ENCODE assay signal across 8 cellular contexts in genomic region chr1:143729451-143730111, GRCh38.
A peak's percentile ranks its signal among the peaks of the same experiment; 100 is the strongest.
DNase-seq lines count a peak whose midpoint lies in the region; ATAC-seq, FAIRE-seq and TF ChIP-seq lines count a peak whose summit lies in the region.
"Not testable (repeated sequence)": the region's sequence is repeated elsewhere in the genome, so short reads cannot be mapped to it uniquely, and the experiment has no call there.

No MANE protein-coding gene starts in this region.

- not testable (repeated sequence) for H3K4me1 ChIP-seq in naive thymus-derived CD4-positive, alpha-beta T cell (ENCODE audit: control insufficient read depth in 2 of 2, insufficient read depth in 2 of 2, low read length in 2 of 2); transverse colon

- not testable (repeated sequence) for H3K9me3 ChIP-seq in naive thymus-derived CD4-positive, alpha-beta T cell (ENCODE audit: control insufficient read depth in 2 of 3, low read length in 3 of 3); transverse colon

- POLR2A ChIA-PET in naive thymus-derived CD4-positive, alpha-beta T cell (lab: Charles Lee), result not testable (repeated sequence)

- H3K9me3 Mint-ChIP-seq in naive thymus-derived CD4-positive, alpha-beta T cell, result peaks cover 0 to 27% (median 6%) of the 10 kb centered on the region in 11 donors

- not testable (repeated sequence) for DNase-seq in GM12891 (ENCODE audit: insufficient read length, low spot score)
- DNase-seq in NCI-H460 (ENCODE audit: extremely low read depth, low read depth) (peak; percentile 27), activated T-cell treated with anti-CD3 and anti-CD28 coated beads for 24 hours (ENCODE audit: low read depth) (peak; percentile 16), transverse colon (peak; percentile 27)
- DNase-seq in naive thymus-derived CD4-positive, alpha-beta T cell, result peak in 6 of 9 donors; percentile 2 to 40 (median 28)

- H3K4me3 ChIP-seq in naive thymus-derived CD4-positive, alpha-beta T cell (ENCODE audit: low read length); transverse colon: not testable (repeated sequence)

- not testable (repeated sequence) for TF ChIP-seq EP300 in transverse colon (IDR thresholded peaks at IDR 0.05; ENCODE audit: low read depth)

- H3K36me3 Mint-ChIP-seq in naive thymus-derived CD4-positive, alpha-beta T cell, result not testable (repeated sequence)

- CTCF ChIA-PET in naive thymus-derived CD4-positive, alpha-beta T cell (lab: Charles Lee), result not testable (repeated sequence)

- H3K36me3 ChIP-seq in naive thymus-derived CD4-positive, alpha-beta T cell (ENCODE audit: control insufficient read depth in 2 of 3, insufficient read depth in 3 of 3, low read length in 3 of 3); transverse colon: not testable (repeated sequence)

- in situ Hi-C loops in transverse colon (cut with MboI; ENCODE audit: low pct_ligation_motif_present in 1 of 4, low pct_unique_long_range_greater_than_20kb in 1 of 4, low sequenced_read_pairs in 3 of 4), result not testable (repeated sequence)

- peak overlapping the region in 5 of 9 donors; percentile 21 to 95 (median 84) for H3K27ac Mint-ChIP-seq in naive thymus-derived CD4-positive, alpha-beta T cell

- not testable (repeated sequence) for H3K4me1 Mint-ChIP-seq in naive thymus-derived CD4-positive, alpha-beta T cell

- TF ChIP-seq CTCF in transverse colon (IDR thresholded peaks at IDR 0.05), result not testable (repeated sequence)

- not testable (repeated sequence) for TF ChIP-seq POLR2A in GM12891 (IDR thresholded peaks at IDR 0.05; ENCODE audit: low read depth, low read length); transverse colon (IDR thresholded peaks at IDR 0.05)

- intact Hi-C loops in naive thymus-derived CD4-positive, alpha-beta T cell (cut with micrococcal nuclease); transverse colon (cut with DNase I; ENCODE audit: low total_unique reads): not testable (repeated sequence)

- H3K4me3 Mint-ChIP-seq in naive thymus-derived CD4-positive, alpha-beta T cell, result peak overlapping the region in 3 of 10 donors; percentile 12 to 75 (median 49)

- no CpG with 5 or more reads among the region's 39 CpGs for WGBS in transverse colon (ENCODE audit: low coverage in 1 of 2), 2 donors

- not testable (repeated sequence) for H3K27me3 ChIP-seq in naive thymus-derived CD4-positive, alpha-beta T cell (ENCODE audit: control insufficient read depth in 2 of 2, insufficient read depth in 2 of 2, low read length in 2 of 2); transverse colon

- ATAC-seq in GM21526 (IDR thresholded peaks at IDR 0.05; ENCODE audit: low FRiP score, unreplicated experiment) (peak; percentile 67), HG03095 (IDR thresholded peaks at IDR 0.05; ENCODE audit: unreplicated experiment) (peak; percentile 57)
- ATAC-seq in naive thymus-derived CD4-positive, alpha-beta T cell, result peak; percentile 81

- peaks cover 28 to 54% (median 48%) of the 10 kb centered on the region in 5 donors for H3K27me3 Mint-ChIP-seq in naive thymus-derived CD4-positive, alpha-beta T cell

- not testable (repeated sequence) for H3K27ac ChIP-seq in naive thymus-derived CD4-positive, alpha-beta T cell (ENCODE audit: low read depth, low read length); transverse colon

- peak; percentile 93 for FAIRE-seq in GM12891 (lab: Jason Lieb, UNC)
- peak; percentile 46 for FAIRE-seq in endometrium (lab: Jason Lieb, UNC)
